ENCODE assay signal across 8 cellular contexts in the genomic region with DNA sequence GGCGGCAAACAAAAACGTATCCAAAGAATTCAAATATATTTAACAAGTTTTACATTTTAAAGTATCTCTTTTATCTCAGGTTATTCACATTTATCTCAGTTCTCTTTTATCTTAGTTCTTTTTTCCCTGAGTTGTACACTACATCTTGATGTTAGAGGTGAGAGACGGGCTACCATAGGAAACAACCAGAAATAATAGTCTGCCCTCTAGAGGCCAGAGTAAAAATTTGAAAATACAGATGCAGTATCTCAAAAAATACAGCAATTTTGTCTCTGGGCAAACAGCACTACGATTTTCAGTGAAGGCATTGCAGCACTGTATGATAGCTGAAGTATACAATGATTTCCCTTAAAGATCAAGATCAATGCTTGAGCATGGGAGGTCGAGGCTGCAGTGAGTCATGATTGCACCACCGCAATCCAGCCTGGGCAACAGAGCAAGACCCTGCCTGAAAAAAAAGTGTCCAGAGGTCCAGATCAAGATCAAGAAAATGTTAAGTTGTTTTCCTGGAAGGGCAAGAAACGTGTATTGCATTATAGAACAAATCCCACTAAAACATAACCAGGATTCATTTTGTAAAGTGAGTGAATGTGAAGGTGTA.
DNase-seq lines count a peak whose midpoint lies in the region; ATAC-seq and TF ChIP-seq lines count a peak whose summit lies in the region.

No MANE protein-coding gene starts in this region.

- no peak overlapping the region for H3K27ac Mint-ChIP-seq in progenitor cell of endocrine pancreas

- ATAC-seq in GM18505 (IDR thresholded peaks at IDR 0.05; ENCODE audit: unreplicated experiment) (peak; percentile 47), HG03469 (IDR thresholded peaks at IDR 0.05; ENCODE audit: unreplicated experiment) (peak; percentile 52), esophagus mucosa (peak; percentile 46), HG03196 (IDR thresholded peaks at IDR 0.05; ENCODE audit: unreplicated experiment) (no peak)

- H3K9me3 Mint-ChIP-seq in progenitor cell of endocrine pancreas (ENCODE audit: low read depth) = no peaks in the 10 kb centered on the region

- H3K27ac ChIP-seq in Peyer's patch = peak overlapping the region in 3 of 4 donors; percentile 15 to 66 (median 25)

- no peak overlapping the region for H3K4me3 ChIP-seq in Peyer's patch

- peak; percentile 24 for DNase-seq in Ammon's horn (ENCODE audit: low spot score)
- no peak for DNase-seq in Peyer's patch
- no peak for DNase-seq in progenitor cell of endocrine pancreas (ENCODE audit: low spot score, unreplicated experiment)
- DNase-seq in HuH-7.5 (ENCODE audit: low spot score) = no peak

- no peaks in the 10 kb centered on the region for H3K27me3 ChIP-seq in Peyer's patch

- H3K27me3 Mint-ChIP-seq in progenitor cell of endocrine pancreas = peaks cover 16% of the 10 kb centered on the region

- H3K4me1 ChIP-seq in Peyer's patch = peaks cover 0 to 5% (median 0%) of the 10 kb centered on the region in 4 donors

- H3K4me1 Mint-ChIP-seq in progenitor cell of endocrine pancreas (ENCODE audit: low read depth) = peaks cover 14% of the 10 kb centered on the region

- peak; percentile 43 to 68 (median 56) for TF ChIP-seq CTCF in Peyer's patch (IDR thresholded peaks at IDR 0.05)
- TF ChIP-seq CTCF in progenitor cell of endocrine pancreas (IDR thresholded peaks at IDR 0.05; ENCODE audit: unreplicated experiment) = peak; percentile 70

- no peaks in the 10 kb centered on the region for H3K9me3 ChIP-seq in Peyer's patch

- H3K4me3 Mint-ChIP-seq in progenitor cell of endocrine pancreas (ENCODE audit: low read depth) = no peak overlapping the region

- H3K36me3 ChIP-seq in Peyer's patch = no peaks in the 10 kb centered on the region

- TF ChIP-seq POLR2A in GM18505 (IDR thresholded peaks at IDR 0.05; ENCODE audit: borderline replicate concordance, extremely low read depth, insufficient read depth, insufficient read length) (no peak), Peyer's patch (IDR thresholded peaks at IDR 0.05) (no peak)

- no peaks in the 10 kb centered on the region for H3K36me3 Mint-ChIP-seq in progenitor cell of endocrine pancreas (ENCODE audit: insufficient read depth)
